7 cellular contexts compared by ENCODE assay signal in the genomic region with DNA sequence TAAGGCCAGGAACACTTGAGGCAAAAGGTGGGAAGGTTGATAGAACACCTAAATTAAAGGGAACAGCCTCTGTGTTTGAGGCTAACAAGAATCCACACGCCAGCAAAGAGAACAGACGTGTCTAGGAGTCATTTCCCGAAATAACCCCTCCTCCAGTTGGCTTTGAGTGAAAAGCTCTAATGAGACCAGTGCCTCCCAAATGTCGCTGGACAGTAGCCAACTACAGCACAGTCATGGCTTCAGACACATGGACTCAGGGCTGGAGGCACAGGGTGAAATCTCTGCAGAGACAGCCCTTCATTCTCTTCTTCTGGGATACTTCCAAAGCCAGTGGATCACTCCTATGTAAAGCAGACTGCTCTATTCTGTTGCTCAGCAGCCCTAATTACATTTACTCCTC. TPM values are rescaled to one million over a fixed set of nuclear protein-coding genes. Genes with fewer than 3 reads are reported as not detected.
DNase-seq lines count a peak whose midpoint lies in the region; ATAC-seq, FAIRE-seq and TF ChIP-seq lines count a peak whose summit lies in the region.

No MANE protein-coding gene starts in this region.

- no peaks in the 10 kb centered on the region for H3K36me3 ChIP-seq in thyroid gland

- no peak for TF ChIP-seq CTCF in cardiac fibroblast (IDR thresholded peaks at IDR 0.05; ENCODE audit: low read depth, low read length)
- no peak for TF ChIP-seq CTCF in thyroid gland (IDR thresholded peaks at IDR 0.05)

- no peak for TF ChIP-seq POLR2A in thyroid gland (IDR thresholded peaks at IDR 0.05)

- no peaks in the 10 kb centered on the region for H3K9me3 ChIP-seq in thyroid gland

- no peak for FAIRE-seq in RCC 7860 (lab: Jason Lieb, UNC)

- H3K27me3 Mint-ChIP-seq in activated T-cell treated with anti-CD3 and anti-CD28 coated beads, Interleukin-2, amount 50 U/mL, for 4 hours (ENCODE audit: low read depth) = peaks cover 12% of the 10 kb centered on the region

- no peaks in the 10 kb centered on the region for H3K27me3 ChIP-seq in thyroid gland

- WGBS in thyroid gland, 2 donors = 49 to 59% methylated on average over 4 of the region's 4 CpGs

- no peak overlapping the region for H3K27ac ChIP-seq in thyroid gland

- DNase-seq in NCI-H2171 (lab: John Stamatoyannopoulos, UW) (peak; percentile 44), cardiac fibroblast (ENCODE audit: low read depth in 2 of 2) (peak; percentile 83 to 93), kidney tubule cell (ENCODE audit: low spot score) (peak; percentile 65), thyroid gland (peak; percentile 46 to 58), NCI-H1436 treated with DMSO at 0.1 percent for 48 hours (lab: John Stamatoyannopoulos, UW) (no peak), RCC 7860 (ENCODE audit: low spot score) (no peak)
- no peak for DNase-seq in activated T-cell treated with anti-CD3 and anti-CD28 coated beads, Interleukin-2, amount 50 U/mL, for 4 hours

- H3K4me3 Mint-ChIP-seq in activated T-cell treated with anti-CD3 and anti-CD28 coated beads, Interleukin-2, amount 50 U/mL, for 4 hours = no peak overlapping the region

- no peaks in the 10 kb centered on the region for H3K36me3 Mint-ChIP-seq in activated T-cell treated with anti-CD3 and anti-CD28 coated beads, Interleukin-2, amount 50 U/mL, for 4 hours (ENCODE audit: insufficient read depth)

- ATAC-seq in activated T-cell treated with anti-CD3 and anti-CD28 coated beads, Interleukin-2, amount 50 U/mL, for 4 hours = no peak

- H3K4me1 Mint-ChIP-seq in activated T-cell treated with anti-CD3 and anti-CD28 coated beads, Interleukin-2, amount 50 U/mL, for 4 hours (ENCODE audit: low read depth) = no peaks in the 10 kb centered on the region

- intact Hi-C loops in thyroid gland (cut with DNase I) = no loop called here

- H3K9me3 Mint-ChIP-seq in activated T-cell treated with anti-CD3 and anti-CD28 coated beads, Interleukin-2, amount 50 U/mL, for 4 hours = no peaks in the 10 kb centered on the region

- peaks cover 3 to 4% of the 10 kb centered on the region in 2 donors for H3K4me1 ChIP-seq in thyroid gland

- no peak overlapping the region for H3K4me3 ChIP-seq in cardiac fibroblast (replicated peaks in 1 of 2; ENCODE audit: low read depth in 2 of 2, low read length in 2 of 2)
- H3K4me3 ChIP-seq in thyroid gland (replicated peaks in 1 of 3) = no peak overlapping the region

RNA-seq across cellular contexts. Expression of a gene that starts 49.6 kb away (rescaled TPM):
- total RNA-seq in thyroid gland = 10 to 100 TPM; 13.4 to 18.7 (median 17.0) TPM
- total RNA-seq in activated T-cell treated with anti-CD3 and anti-CD28 coated beads, Interleukin-2, amount 50 U/mL, for 4 hours = under 1 TPM; 0.38 to 0.53 (median 0.46) TPM

RNA-seq across cellular contexts. Expression of a gene that starts 50.0 kb away (rescaled TPM):
- 10 to 100 TPM; 61.7 to 99.3 (median 70.4) TPM for total RNA-seq in thyroid gland
- 1 to 10 TPM in 2 of 3 donors, under 1 TPM in 1; 0.66 to 1.3 (median 1.1) TPM for total RNA-seq in activated T-cell treated with anti-CD3 and anti-CD28 coated beads, Interleukin-2, amount 50 U/mL, for 4 hours

Comparison
In these comparisons a context has a peak if more than half of its experiments do, and no peak if none do; other contexts are left out.
1. DNase-seq: peak in NCI-H2171 (single experiment), cardiac fibroblast (2 of 2), kidney tubule cell (single experiment) and thyroid gland (2 of 2); none in NCI-H1436 treated with DMSO at 0.1 percent for 48 hours (single experiment), RCC 7860 (single experiment) and activated T-cell treated with anti-CD3 and anti-CD28 coated beads, Interleukin-2, amount 50 U/mL, for 4 hours (single experiment).
2. RNA of a gene that starts 49.6 kb away (total RNA-seq): 13.4 to 18.7 TPM in thyroid gland; 0.38 to 0.53 TPM in activated T-cell treated with anti-CD3 and anti-CD28 coated beads, Interleukin-2, amount 50 U/mL, for 4 hours; every median in the first group is over 4 times any median in the second.
3. RNA of a gene that starts 50.0 kb away (total RNA-seq): 61.7 to 99.3 TPM in thyroid gland; 0.66 to 1.3 TPM in activated T-cell treated with anti-CD3 and anti-CD28 coated beads, Interleukin-2, amount 50 U/mL, for 4 hours; every median in the first group is over 10 times any median in the second.